In genomic region chr3:56987238-56987932, GRCh38 we compare ENCODE assay signal across 12 cellular contexts.
DNase-seq lines count a peak whose midpoint lies in the region; ATAC-seq, FAIRE-seq and TF ChIP-seq lines count a peak whose summit lies in the region.
"Had no signal": no experiment of that assay in that cellular context is flagged by ENCODE, and none has a peak within 500 bp of the region (broad histone marks: within the 10 kb centered on the region; RNA-seq: fewer than 3 reads in every experiment).

No MANE protein-coding gene starts in this region.

- peak; percentile 22 for TF ChIP-seq CTCF in GM10248 (IDR thresholded peaks at IDR 0.05; ENCODE audit: control extremely low read depth, extremely low read depth, low read depth, missing control alignments)
- TF ChIP-seq CTCF in mesothelial cell of epicardium (IDR thresholded peaks at IDR 0.05; ENCODE audit: unreplicated experiment): peak; percentile 30

- POLR2A ChIA-PET in GM10248 (lab: Yijun Ruan, JAX): no interaction called here
- POLR2A ChIA-PET in activated naive CD8-positive, alpha-beta T cell treated with anti-CD3 and anti-CD28 coated beads, Interleukin-2, amount 10 ng/mL, durations not matched to agents 7 days and 5 days (lab: Charles Lee): interaction anchor here (0.7 to 6.0 kb wide), 4 partner anchors 66 to 285 kb away, joined by 3 to 35 read pairs (median 3); partner anchors contain the start of gene ARHGEF3

- no peak for FAIRE-seq in frontal cortex (lab: Jason Lieb, UNC)

- no peaks in the 10 kb centered on the region for H3K9me3 Mint-ChIP-seq in activated naive CD8-positive, alpha-beta T cell treated with anti-CD3 and anti-CD28 coated beads, Interleukin-2, amount 10 ng/mL, durations not matched to agents 7 days and 5 days
- H3K9me3 Mint-ChIP-seq in mesothelial cell of epicardium: no peaks in the 10 kb centered on the region

- H3K4me3 Mint-ChIP-seq in activated naive CD8-positive, alpha-beta T cell treated with anti-CD3 and anti-CD28 coated beads, Interleukin-2, amount 10 ng/mL, durations not matched to agents 7 days and 5 days: no peak overlapping the region
- no peak overlapping the region for H3K4me3 Mint-ChIP-seq in mesothelial cell of epicardium

- H3K4me1 Mint-ChIP-seq in activated naive CD8-positive, alpha-beta T cell treated with anti-CD3 and anti-CD28 coated beads, Interleukin-2, amount 10 ng/mL, durations not matched to agents 7 days and 5 days: peaks cover 25% of the 10 kb centered on the region
- H3K4me1 Mint-ChIP-seq in mesothelial cell of epicardium: peaks cover 28% of the 10 kb centered on the region

- ATAC-seq in activated naive CD8-positive, alpha-beta T cell treated with anti-CD3 and anti-CD28 coated beads, Interleukin-2, amount 10 ng/mL, durations not matched to agents 7 days and 5 days (ENCODE audit: low read depth): peak; percentile 40
- no peak for ATAC-seq in HG02763 (IDR thresholded peaks at IDR 0.05; ENCODE audit: unreplicated experiment)

- peaks cover 18% of the 10 kb centered on the region for H3K27me3 Mint-ChIP-seq in activated naive CD8-positive, alpha-beta T cell treated with anti-CD3 and anti-CD28 coated beads, Interleukin-2, amount 10 ng/mL, durations not matched to agents 7 days and 5 days
- peaks cover 12% of the 10 kb centered on the region for H3K27me3 Mint-ChIP-seq in mesothelial cell of epicardium (ENCODE audit: low read depth)

- CTCF ChIA-PET in GM10248 (lab: Yijun Ruan, JAX): interaction anchor here (0.9 to 7.2 kb wide), 19 partner anchors 9 to 292 kb away, joined by 3 to 141 read pairs (median 12); partner anchors contain the start of gene ARHGEF3

- peak; percentile 41 for DNase-seq in GM10248 (ENCODE audit: extremely low spot score)
- peak; percentile 51 for DNase-seq in Jurkat, Clone E6-1 (ENCODE audit: low read depth, low spot score)
- DNase-seq in activated naive CD8-positive, alpha-beta T cell treated with anti-CD3 and anti-CD28 coated beads, Interleukin-2, amount 10 ng/mL, durations not matched to agents 7 days and 5 days: no peak
- DNase-seq in mesothelial cell of epicardium (ENCODE audit: low spot score in 2 of 2, unreplicated experiment in 2 of 2): no peak
- no peak for DNase-seq in NCI-H2081 (lab: John Stamatoyannopoulos, UW)
- DNase-seq in kidney glomerular epithelial cell (lab: John Stamatoyannopoulos, UW): no peak
- no peak for DNase-seq in frontal cortex (ENCODE audit: low spot score in 2 of 2)
- DNase-seq: esophagus squamous epithelium, mammary epithelial cell, NCI-H2107, spleen had no signal

- H3K27ac Mint-ChIP-seq in activated naive CD8-positive, alpha-beta T cell treated with anti-CD3 and anti-CD28 coated beads, Interleukin-2, amount 10 ng/mL, durations not matched to agents 7 days and 5 days: peak overlapping the region; percentile 54
- H3K27ac Mint-ChIP-seq in mesothelial cell of epicardium: no peak overlapping the region

- no peak overlapping the region for H3K4me3 ChIP-seq in Jurkat, Clone E6-1 (ENCODE audit: low read length)
- H3K4me3 ChIP-seq: esophagus squamous epithelium, spleen had no signal

- H3K36me3 Mint-ChIP-seq in activated naive CD8-positive, alpha-beta T cell treated with anti-CD3 and anti-CD28 coated beads, Interleukin-2, amount 10 ng/mL, durations not matched to agents 7 days and 5 days: no peaks in the 10 kb centered on the region
- no peaks in the 10 kb centered on the region for H3K36me3 Mint-ChIP-seq in mesothelial cell of epicardium

Comparison
In these comparisons a context has a peak if more than half of its experiments do, and no peak if none do; other contexts are left out.
1. DNase-seq: peak in GM10248 (single experiment) and Jurkat, Clone E6-1 (single experiment); none in activated naive CD8-positive, alpha-beta T cell treated with anti-CD3 and anti-CD28 coated beads, Interleukin-2, amount 10 ng/mL, durations not matched to agents 7 days and 5 days (single experiment), mesothelial cell of epicardium (0 of 2), NCI-H2081 (0 of 2), kidney glomerular epithelial cell (single experiment) and frontal cortex (0 of 2).